Comparison of ENCODE assay signal across 19 cellular contexts in genomic region chr2:98605076-98605475, GRCh38. TPM values are rescaled to one million over a fixed set of nuclear protein-coding genes. Genes with fewer than 3 reads are reported as not detected.
DNase-seq lines count a peak whose midpoint lies in the region; ATAC-seq and TF ChIP-seq lines count a peak whose summit lies in the region.
"Had no signal": no experiment of that assay in that cellular context is flagged by ENCODE, and none has a peak within 500 bp of the region (broad histone marks: within the 10 kb centered on the region; RNA-seq: fewer than 3 reads in every experiment).

No MANE protein-coding gene starts in this region.

- CTCF ChIA-PET in activated CD8-positive, alpha-beta T cell treated with anti-CD3 and anti-CD28 coated beads for 36 hours (lab: Charles Lee): interaction anchor here (0.9 kb wide), 1 partner anchor 36 kb away, joined by 3 read pairs; no protein-coding TSS in a partner anchor

- TF ChIP-seq POLR2A in right lobe of liver (IDR thresholded peaks at IDR 0.05): no peak

- no peak overlapping the region for H3K4me3 ChIP-seq in right lobe of liver
- H3K4me3 ChIP-seq: HAP-1, right atrium auricular region had no signal

- no peak for TF ChIP-seq CTCF in activated CD8-positive, alpha-beta T cell treated with anti-CD3 and anti-CD28 coated beads for 36 hours (IDR thresholded peaks at IDR 0.05)
- TF ChIP-seq CTCF in type B pancreatic cell (conservative IDR thresholded peaks at IDR 0.05): no peak
- TF ChIP-seq CTCF in right lobe of liver (IDR thresholded peaks at IDR 0.05): no peak

- peaks cover 4% of the 10 kb centered on the region for H3K36me3 Mint-ChIP-seq in activated naive CD4-positive, alpha-beta T cell treated with anti-CD3 and anti-CD28 coated beads, Interleukin-2, amount 50 U/mL, for 24 hours
- H3K36me3 Mint-ChIP-seq in activated CD8-positive, alpha-beta T cell treated with anti-CD3 and anti-CD28 coated beads for 36 hours (ENCODE audit: low read depth): peaks cover 21% of the 10 kb centered on the region
- peaks cover 6% of the 10 kb centered on the region for H3K36me3 Mint-ChIP-seq in type B pancreatic cell

- no peaks in the 10 kb centered on the region for H3K27me3 ChIP-seq in right lobe of liver
- H3K27me3 ChIP-seq: right atrium auricular region had no signal

- H3K27ac ChIP-seq in right lobe of liver: no peak overlapping the region
- H3K27ac ChIP-seq: right atrium auricular region had no signal

- no peaks in the 10 kb centered on the region for H3K9me3 Mint-ChIP-seq in activated naive CD4-positive, alpha-beta T cell treated with anti-CD3 and anti-CD28 coated beads, Interleukin-2, amount 50 U/mL, for 24 hours
- no peaks in the 10 kb centered on the region for H3K9me3 Mint-ChIP-seq in activated CD8-positive, alpha-beta T cell treated with anti-CD3 and anti-CD28 coated beads for 36 hours
- no peaks in the 10 kb centered on the region for H3K9me3 Mint-ChIP-seq in type B pancreatic cell
- H3K9me3 Mint-ChIP-seq: activated T-helper 2 cell treated with anti-CD3 and anti-CD28 coated beads, Interferon-gamma antibody, Interleukin-2, Interleukin-4, amounts not matched to agents 10 μg/mL and 5 μg/mL and 100 μg/mL, durations not matched to agents 14 hours and 24 hours and 36 hours had no signal

- H3K27me3 Mint-ChIP-seq in activated naive CD4-positive, alpha-beta T cell treated with anti-CD3 and anti-CD28 coated beads, Interleukin-2, amount 50 U/mL, for 24 hours: no peaks in the 10 kb centered on the region
- H3K27me3 Mint-ChIP-seq in activated CD8-positive, alpha-beta T cell treated with anti-CD3 and anti-CD28 coated beads for 36 hours: no peaks in the 10 kb centered on the region
- no peaks in the 10 kb centered on the region for H3K27me3 Mint-ChIP-seq in type B pancreatic cell

- DNase-seq in activated naive CD4-positive, alpha-beta T cell (lab: John Stamatoyannopoulos, UW): no peak
- no peak for DNase-seq in activated CD8-positive, alpha-beta T cell treated with anti-CD3 and anti-CD28 coated beads for 36 hours
- peak; percentile 65 for DNase-seq in myocyte (ENCODE audit: low read depth)
- no peak for DNase-seq in type B pancreatic cell (ENCODE audit: extremely low spot score, unreplicated experiment)
- no peak for DNase-seq in stimulated activated naive CD4-positive, alpha-beta T cell (lab: John Stamatoyannopoulos, UW)
- DNase-seq in HK-2 (ENCODE audit: unreplicated experiment): no peak
- no peak for DNase-seq in right lobe of liver
- DNase-seq: activated CD4-positive, alpha-beta T cell treated with anti-CD3 and anti-CD28 coated beads, Interleukin-2, amount 50 U/mL, for 48 hours; Caco-2; hypothalamus; NCI-H1930; NCI-H510A; nucleus accumbens; stimulated activated CD4-positive, alpha-beta T cell treated with anti-CD3 and anti-CD28 coated beads, Interleukin-15, amount 100 ng/mL, for 24 hours; SW 1271 had no signal

- no peak for ATAC-seq in activated CD8-positive, alpha-beta T cell treated with anti-CD3 and anti-CD28 coated beads for 36 hours
- no peak for ATAC-seq in right lobe of liver

- H3K9me3 ChIP-seq in right lobe of liver: no peaks in the 10 kb centered on the region
- H3K9me3 ChIP-seq: Caco-2, HAP-1, right atrium auricular region had no signal

- H3K4me3 Mint-ChIP-seq in activated naive CD4-positive, alpha-beta T cell treated with anti-CD3 and anti-CD28 coated beads, Interleukin-2, amount 50 U/mL, for 24 hours: no peak overlapping the region
- H3K4me3 Mint-ChIP-seq in activated CD8-positive, alpha-beta T cell treated with anti-CD3 and anti-CD28 coated beads for 36 hours: no peak overlapping the region
- peak overlapping the region; percentile 62 for H3K4me3 Mint-ChIP-seq in type B pancreatic cell

- POLR2A ChIA-PET in activated CD8-positive, alpha-beta T cell treated with anti-CD3 and anti-CD28 coated beads for 36 hours (lab: Charles Lee): interaction anchor here (1.0 to 2.1 kb wide), 2 partner anchors 13 to 27 kb away, joined by 4 to 6 read pairs; no protein-coding TSS in a partner anchor

- WGBS in right lobe of liver (ENCODE audit: insufficient coverage, low coverage, low lambda C conversion rate, missing lambda C conversion rate): 77% methylated on average over 2 of the region's 3 CpGs

- H3K36me3 ChIP-seq in right lobe of liver: peaks cover 0 to 32% (median 10%) of the 10 kb centered on the region in 4 donors

- peak overlapping the region; percentile 82 for H3K27ac Mint-ChIP-seq in activated naive CD4-positive, alpha-beta T cell treated with anti-CD3 and anti-CD28 coated beads, Interleukin-2, amount 50 U/mL, for 24 hours
- peak overlapping the region; percentile 19 for H3K27ac Mint-ChIP-seq in activated CD8-positive, alpha-beta T cell treated with anti-CD3 and anti-CD28 coated beads for 36 hours
- H3K27ac Mint-ChIP-seq in type B pancreatic cell: peak overlapping the region; percentile 12
- H3K27ac Mint-ChIP-seq: activated T-helper 2 cell treated with anti-CD3 and anti-CD28 coated beads, Interferon-gamma antibody, Interleukin-2, Interleukin-4, amounts not matched to agents 10 μg/mL and 5 μg/mL and 100 μg/mL, durations not matched to agents 14 hours and 24 hours and 36 hours had no signal

- intact Hi-C loops in activated CD8-positive, alpha-beta T cell treated with anti-CD3 and anti-CD28 coated beads for 36 hours (cut with micrococcal nuclease): no loop called here
- intact Hi-C loops in right lobe of liver (cut with DNase I): no loop called here

- H3K4me1 Mint-ChIP-seq in activated naive CD4-positive, alpha-beta T cell treated with anti-CD3 and anti-CD28 coated beads, Interleukin-2, amount 50 U/mL, for 24 hours: peaks cover 54% of the 10 kb centered on the region
- H3K4me1 Mint-ChIP-seq in activated CD8-positive, alpha-beta T cell treated with anti-CD3 and anti-CD28 coated beads for 36 hours (ENCODE audit: low read depth): peaks cover 42% of the 10 kb centered on the region
- peaks cover 30% of the 10 kb centered on the region for H3K4me1 Mint-ChIP-seq in type B pancreatic cell (ENCODE audit: unreplicated experiment)

- peaks cover 0 to 21% (median 10%) of the 10 kb centered on the region in 4 donors for H3K4me1 ChIP-seq in right lobe of liver
- H3K4me1 ChIP-seq: Caco-2 had no signal

RNA-seq across cellular contexts. Expression of gene COA5, which starts 3.2 kb away (rescaled TPM):
- total RNA-seq in activated CD8-positive, alpha-beta T cell treated with anti-CD3 and anti-CD28 coated beads for 36 hours: 10 to 100 TPM; 27.5 to 32.7 TPM
- total RNA-seq in myocyte (49.4 and 52.4 TPM in 2 replicates), type B pancreatic cell (ENCODE audit: low replicate concordance) (33.6 and 39.3 TPM in 2 replicates), right lobe of liver (10 to 100 TPM; 12.9 to 23.0 (median 16.7) TPM)
- 35.7 TPM for polyA plus RNA-seq in myocyte (2012)

RNA-seq across cellular contexts. Expression of gene UNC50, which starts 3.3 kb away (rescaled TPM):
- 10 to 100 TPM; 24.8 to 28.3 TPM for total RNA-seq in activated CD8-positive, alpha-beta T cell treated with anti-CD3 and anti-CD28 coated beads for 36 hours
- total RNA-seq in myocyte: 56.5 and 69.1 TPM in 2 replicates
- polyA plus RNA-seq in myocyte (2012): 50.0 TPM
- total RNA-seq in type B pancreatic cell (ENCODE audit: low replicate concordance): 45.0 and 49.4 TPM in 2 replicates
- total RNA-seq in right lobe of liver: 10 to 100 TPM; 19.6 to 30.5 (median 22.7) TPM

Comparison
In these comparisons a context has a peak if more than half of its experiments do, and no peak if none do; other contexts are left out.
1. H3K27ac Mint-ChIP-seq: peak in every context shown above with its lines; median percentile 82 in activated naive CD4-positive, alpha-beta T cell treated with anti-CD3 and anti-CD28 coated beads, Interleukin-2, amount 50 U/mL, for 24 hours; 19 in activated CD8-positive, alpha-beta T cell treated with anti-CD3 and anti-CD28 coated beads for 36 hours; 12 in type B pancreatic cell.